In the genomic region with DNA sequence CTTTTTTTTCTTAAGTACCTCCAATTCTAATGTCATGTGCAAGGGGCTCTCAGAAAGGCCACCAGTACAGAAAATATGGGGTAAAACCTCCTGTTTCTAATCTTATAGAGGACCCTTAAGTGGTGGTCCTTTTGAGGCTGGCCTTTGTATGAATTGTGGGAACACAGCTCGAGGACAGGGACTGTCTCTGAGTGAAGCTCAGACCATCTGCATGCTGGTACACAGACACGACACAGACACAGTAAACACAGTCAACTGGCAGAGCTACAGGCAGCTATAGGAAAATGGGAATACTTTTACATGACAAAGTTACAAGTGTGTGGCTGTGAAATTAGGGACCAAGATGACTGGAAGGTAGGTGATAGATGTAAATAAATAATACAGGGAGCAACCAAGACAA, we compare ENCODE assay signal across 17 cellular contexts.
DNase-seq lines count a peak whose midpoint lies in the region; ATAC-seq and TF ChIP-seq lines count a peak whose summit lies in the region.
"Had no signal": no experiment of that assay in that cellular context is flagged by ENCODE, and none has a peak within 500 bp of the region (broad histone marks: within the 10 kb centered on the region; RNA-seq: fewer than 3 reads in every experiment).

No MANE protein-coding gene starts in this region.

- H3K9me3 ChIP-seq in GM23248 (ENCODE audit: low read depth) (no peaks in the 10 kb centered on the region), mesenchymal stem cell (ENCODE audit: control insufficient read depth, low read length) (no peaks in the 10 kb centered on the region), uterus (no peaks in the 10 kb centered on the region)
- no peaks in the 10 kb centered on the region for H3K9me3 ChIP-seq in CD8-positive, alpha-beta T cell (ENCODE audit: low read length)
- H3K9me3 ChIP-seq: Caco-2, Peyer's patch had no signal

- intact Hi-C loops in uterus (cut with DNase I; ENCODE audit: low total_unique reads): no loop called here
- intact Hi-C loops in CD8-positive, alpha-beta T cell (cut with DNase I, micrococcal nuclease): no loop called here

- H3K27ac Mint-ChIP-seq in CD8-positive, alpha-beta T cell: no peak overlapping the region

- H3K27me3 ChIP-seq in GM23248 (replicated peaks; ENCODE audit: insufficient read depth): no peaks in the 10 kb centered on the region
- no peaks in the 10 kb centered on the region for H3K27me3 ChIP-seq in mesenchymal stem cell (ENCODE audit: control insufficient read depth in 1 of 2, insufficient read depth in 1 of 2, low read length in 2 of 2)
- no peaks in the 10 kb centered on the region for H3K27me3 ChIP-seq in uterus
- no peaks in the 10 kb centered on the region for H3K27me3 ChIP-seq in CD8-positive, alpha-beta T cell (ENCODE audit: insufficient read depth, low read length)
- H3K27me3 ChIP-seq: Peyer's patch had no signal

- H3K4me3 ChIP-seq in GM23248 (no peak overlapping the region), mesenchymal stem cell (ENCODE audit: insufficient read depth in 1 of 2, low read depth in 1 of 2, low read length in 2 of 2) (no peak overlapping the region), uterus (no peak overlapping the region)
- H3K4me3 ChIP-seq in CD8-positive, alpha-beta T cell (ENCODE audit: low read depth, low read length): no peak overlapping the region
- H3K4me3 ChIP-seq: Peyer's patch had no signal

- ATAC-seq in SK-N-SH treated with all-trans-retinoic acid at 6 μM for 48 hours: peak; percentile 66
- ATAC-seq in CD8-positive, alpha-beta T cell: no peak
- ATAC-seq: HepG2 had no signal

- H3K23ac ChIP-seq in mesenchymal stem cell (ENCODE audit: low read length in 2 of 2): no peak overlapping the region

- in situ Hi-C loops in GM23248 (cut with MboI): no loop called here

- H3K18ac ChIP-seq in mesenchymal stem cell (ENCODE audit: low read depth in 1 of 2, low read length in 2 of 2): no peak overlapping the region

- DNase-seq in GM23248: no peak
- DNase-seq in mesenchymal stem cell: no peak
- DNase-seq in uterus: no peak
- no peak for DNase-seq in SW 1271 (lab: John Stamatoyannopoulos, UW)
- no peak for DNase-seq in GOT3 (lab: John Stamatoyannopoulos, UW)
- DNase-seq in CD8-positive, alpha-beta T cell: no peak
- DNase-seq: Caco-2, NCI-H1048, NCI-H146, NCI-H2081, NCI-H2227 treated with DMSO at 0.1 percent for 48 hours, NCI-H524, Peyer's patch, Right ventricle myocardium superior had no signal

- H3K4me1 Mint-ChIP-seq in CD8-positive, alpha-beta T cell (ENCODE audit: low read depth): no peaks in the 10 kb centered on the region

- no peaks in the 10 kb centered on the region for H3K79me2 ChIP-seq in GM23248 (ENCODE audit: insufficient read depth)

- H2BK5ac ChIP-seq in mesenchymal stem cell (ENCODE audit: low read depth, low read length, poor library complexity, severe bottlenecking): no peak overlapping the region

- no peak overlapping the region for H4K8ac ChIP-seq in mesenchymal stem cell (ENCODE audit: low read length)

- no peak for TF ChIP-seq POLR2A in uterus (IDR thresholded peaks at IDR 0.05)

- no peak overlapping the region for H2AK5ac ChIP-seq in mesenchymal stem cell (ENCODE audit: low read length, severe bottlenecking)

- no peak overlapping the region for H3K4me3 Mint-ChIP-seq in CD8-positive, alpha-beta T cell

- H3K27ac ChIP-seq in GM23248 (peak overlapping the region; percentile 83), mesenchymal stem cell (ENCODE audit: low read length, poor library complexity, severe bottlenecking) (no peak overlapping the region), uterus (peak overlapping the region; percentile 53 to 65)
- H3K27ac ChIP-seq in CD8-positive, alpha-beta T cell (ENCODE audit: low read depth, low read length): no peak overlapping the region
- H3K27ac ChIP-seq: KMS-11 had no signal

- H3K27me3 Mint-ChIP-seq in CD8-positive, alpha-beta T cell (ENCODE audit: low read depth): peaks cover 2% of the 10 kb centered on the region

- H2AFZ ChIP-seq in GM23248 (peak overlapping the region; percentile 54), mesenchymal stem cell (ENCODE audit: low read depth, low read length) (no peak overlapping the region)

- H4K20me1 ChIP-seq in GM23248 (ENCODE audit: insufficient read depth): no peaks in the 10 kb centered on the region

- H2BK15ac ChIP-seq in mesenchymal stem cell (ENCODE audit: low read depth, poor library complexity, severe bottlenecking): no peak overlapping the region

- TF ChIP-seq CTCF in uterus (IDR thresholded peaks at IDR 0.05): no peak
- no peak for TF ChIP-seq CTCF in CD8-positive, alpha-beta T cell (IDR thresholded peaks at IDR 0.05)

- H3K4me2 ChIP-seq in GM23248 (ENCODE audit: unreplicated experiment): peak overlapping the region; percentile 68
- no peak overlapping the region for H3K4me2 ChIP-seq in mesenchymal stem cell (ENCODE audit: low read length, poor library complexity, severe bottlenecking)
- H3K4me2 ChIP-seq: KMS-11 had no signal

- 65 to 69% methylated on average over 2 of the region's 2 CpGs for WGBS in GM23248 (ENCODE audit: low coverage in 1 of 2, low lambda C conversion rate in 2 of 2, missing lambda C conversion rate in 2 of 2), 2 experiments
- 79% methylated on average over 2 of the region's 2 CpGs for WGBS in mesenchymal stem cell

- no peaks in the 10 kb centered on the region for H3K9me3 Mint-ChIP-seq in CD8-positive, alpha-beta T cell

- H3K9ac ChIP-seq in GM23248 (peak overlapping the region; percentile 46), mesenchymal stem cell (ENCODE audit: low read length) (peak overlapping the region; percentile 43)
- H3K9ac ChIP-seq: KMS-11 had no signal

- H4K91ac ChIP-seq in mesenchymal stem cell (ENCODE audit: low read length): no peak overlapping the region

- H3K79me1 ChIP-seq in mesenchymal stem cell (replicated peaks; ENCODE audit: low read length, poor library complexity, severe bottlenecking): no peaks in the 10 kb centered on the region

- CTCF ChIA-PET in CD8-positive, alpha-beta T cell (lab: Charles Lee): no interaction called here

- H3F3A ChIP-seq in GM23248 (ENCODE audit: insufficient read depth): peaks cover 18% of the 10 kb centered on the region

- no peak overlapping the region for H3K14ac ChIP-seq in mesenchymal stem cell (ENCODE audit: low read length in 2 of 2)

- no peak overlapping the region for H2BK120ac ChIP-seq in mesenchymal stem cell (ENCODE audit: low read depth, low read length)

- no peaks in the 10 kb centered on the region for H3K36me3 Mint-ChIP-seq in CD8-positive, alpha-beta T cell

- no peaks in the 10 kb centered on the region for H3K9me2 ChIP-seq in GM23248 (ENCODE audit: insufficient read depth)

- no peak overlapping the region for H3K4ac ChIP-seq in mesenchymal stem cell (ENCODE audit: low read depth in 1 of 2, low read length in 2 of 2)

- POLR2A ChIA-PET in CD8-positive, alpha-beta T cell (lab: Charles Lee): interaction anchor here (0.5 kb wide), 1 partner anchor 411 kb away, joined by 3 read pairs; no protein-coding TSS in a partner anchor

- H3K4me1 ChIP-seq in GM23248 (ENCODE audit: insufficient read depth): peaks cover 22% of the 10 kb centered on the region
- no peaks in the 10 kb centered on the region for H3K4me1 ChIP-seq in mesenchymal stem cell (ENCODE audit: control insufficient read depth, insufficient read depth, low read depth, low read length)
- no peaks in the 10 kb centered on the region for H3K4me1 ChIP-seq in uterus
- H3K4me1 ChIP-seq in CD8-positive, alpha-beta T cell (ENCODE audit: insufficient read depth, low read length): no peaks in the 10 kb centered on the region
- H3K4me1 ChIP-seq: Caco-2 had no signal

- peak overlapping the region in 1 of 2 experiments; percentile 29 for H2BK12ac ChIP-seq in mesenchymal stem cell (ENCODE audit: low read length in 2 of 2)

- no peaks in the 10 kb centered on the region for H3K36me3 ChIP-seq in GM23248 (ENCODE audit: low read depth)
- no peaks in the 10 kb centered on the region for H3K36me3 ChIP-seq in mesenchymal stem cell (ENCODE audit: control insufficient read depth in 1 of 2, insufficient read depth in 2 of 2, low read depth in 1 of 2, low read length in 2 of 2)
- no peaks in the 10 kb centered on the region for H3K36me3 ChIP-seq in uterus
- no peaks in the 10 kb centered on the region for H3K36me3 ChIP-seq in CD8-positive, alpha-beta T cell (ENCODE audit: insufficient read depth, low read length)
- H3K36me3 ChIP-seq: Peyer's patch had no signal

TF ChIP-seq in SK-N-SH treated with all-trans-retinoic acid at 6 μM for 48 hours, 23 proteins besides CTCF, POLR2A, EP300 and RAD21 (continues in another document):
- TF ChIP-seq GLIS3 (CRISPR knock-in tag; IDR thresholded peaks at IDR 0.05) (no peak), ZNF565 (CRISPR knock-in tag; conservative IDR thresholded peaks at IDR 0.05; ENCODE audit: low read depth) (no peak), RARB (CRISPR knock-in tag; IDR thresholded peaks at IDR 0.05) (no peak), OSR1 (CRISPR knock-in tag; IDR thresholded peaks at IDR 0.05) (no peak), PPARA (CRISPR knock-in tag; IDR thresholded peaks at IDR 0.05; ENCODE audit: borderline replicate concordance) (no peak), ZNF70 (CRISPR knock-in tag; IDR thresholded peaks at IDR 0.05) (no peak)
- TF ChIP-seq, protein P1, sequence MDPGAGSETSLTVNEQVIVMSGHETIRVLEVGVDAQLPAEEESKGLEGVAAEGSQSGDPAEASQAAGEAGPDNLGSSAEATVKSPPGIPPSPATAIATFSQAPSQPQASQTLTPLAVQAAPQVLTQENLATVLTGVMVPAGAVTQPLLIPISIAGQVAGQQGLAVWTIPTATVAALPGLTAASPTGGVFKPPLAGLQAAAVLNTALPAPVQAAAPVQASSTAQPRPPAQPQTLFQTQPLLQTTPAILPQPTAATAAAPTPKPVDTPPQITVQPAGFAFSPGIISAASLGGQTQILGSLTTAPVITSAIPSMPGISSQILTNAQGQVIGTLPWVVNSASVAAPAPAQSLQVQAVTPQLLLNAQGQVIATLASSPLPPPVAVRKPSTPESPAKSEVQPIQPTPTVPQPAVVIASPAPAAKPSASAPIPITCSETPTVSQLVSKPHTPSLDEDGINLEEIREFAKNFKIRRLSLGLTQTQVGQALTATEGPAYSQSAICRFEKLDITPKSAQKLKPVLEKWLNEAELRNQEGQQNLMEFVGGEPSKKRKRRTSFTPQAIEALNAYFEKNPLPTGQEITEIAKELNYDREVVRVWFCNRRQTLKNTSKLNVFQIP (CRISPR knock-in tag; IDR thresholded peaks at IDR 0.05; ENCODE audit: borderline replicate concordance, low read depth): no peak

Comparison
In these comparisons a context has a peak if more than half of its experiments do, and no peak if none do; other contexts are left out.
1. H3K27ac ChIP-seq: peak in GM23248 (single experiment) and uterus (2 of 2); none in mesenchymal stem cell (single experiment) and CD8-positive, alpha-beta T cell (single experiment).